19 cellular contexts compared by ENCODE assay signal in genomic region chr4:140353836-140354235, GRCh38. TPM values are rescaled to one million over a fixed set of nuclear protein-coding genes. Genes with fewer than 3 reads are reported as not detected.
DNase-seq lines count a peak whose midpoint lies in the region; ATAC-seq and FAIRE-seq lines count a peak whose summit lies in the region.
"Had no signal": no experiment of that assay in that cellular context is flagged by ENCODE, and none has a peak within 500 bp of the region (broad histone marks: within the 10 kb centered on the region; RNA-seq: fewer than 3 reads in every experiment).

No MANE protein-coding gene starts in this region.

- no peak overlapping the region for H2BK12ac ChIP-seq in neuronal stem cell (ENCODE audit: low read length)

- no peak overlapping the region for H2BK120ac ChIP-seq in neuronal stem cell (ENCODE audit: low read depth, low read length)

- H3K27ac ChIP-seq in KOPT-K1 (ENCODE audit: low read depth, low read length, poor library complexity, severe bottlenecking) = peak overlapping the region; percentile 60
- H3K27ac ChIP-seq in neuronal stem cell (replicated peaks; ENCODE audit: low read length) = no peak overlapping the region
- H3K27ac ChIP-seq: KMS-11 had no signal

- peaks cover 17 to 23% of the 10 kb centered on the region in 2 donors for H3K4me1 ChIP-seq in neuronal stem cell (ENCODE audit: control insufficient read depth in 2 of 2, insufficient read depth in 1 of 2, low read depth in 1 of 2, low read length in 2 of 2)

- no peak overlapping the region for H2BK5ac ChIP-seq in neuronal stem cell (ENCODE audit: low read length)

- no peak for ATAC-seq in HG02678 (IDR thresholded peaks at IDR 0.05; ENCODE audit: unreplicated experiment)
- no peak for ATAC-seq in HG03442 (IDR thresholded peaks at IDR 0.05; ENCODE audit: unreplicated experiment)

- H3K4me3 ChIP-seq in neuronal stem cell (ENCODE audit: low read length in 2 of 2) = no peak overlapping the region

- H4K8ac ChIP-seq in neuronal stem cell (ENCODE audit: low read depth, low read length) = no peak overlapping the region

- peaks cover 22% of the 10 kb centered on the region for H3K4me1 Mint-ChIP-seq in activated naive CD4-positive, alpha-beta T cell treated with anti-CD3 and anti-CD28 coated beads, Interleukin-2, amount 50 U/mL, for 24 hours

- peak overlapping the region; percentile 48 for H3K27ac Mint-ChIP-seq in activated naive CD4-positive, alpha-beta T cell treated with anti-CD3 and anti-CD28 coated beads, Interleukin-2, amount 50 U/mL, for 24 hours

- peak overlapping the region; percentile 70 for H3K18ac ChIP-seq in neuronal stem cell (ENCODE audit: low read length)

- FAIRE-seq in endometrium (lab: Jason Lieb, UNC) = peak; percentile 95
- FAIRE-seq: G401.6, GM12892, RCC 7860 had no signal

- H3K36me3 Mint-ChIP-seq in activated naive CD4-positive, alpha-beta T cell treated with anti-CD3 and anti-CD28 coated beads, Interleukin-2, amount 50 U/mL, for 24 hours = no peaks in the 10 kb centered on the region

- no peak for DNase-seq in activated naive CD4-positive, alpha-beta T cell treated with anti-CD3 and anti-CD28 coated beads, Interleukin-2, amount 50 U/mL, for 16 hours
- DNase-seq in neuronal stem cell (ENCODE audit: low spot score) (no peak), T-helper 1 cell (no peak)
- DNase-seq: C1 segment of cervical spinal cord, DMS53, MV-4-11, NCI-H1417 treated with DMSO at 0.1 percent for 48 hours, NCI-H2029, NCI-H510A, SIG-M5 had no signal

- H3K9me3 ChIP-seq in KOPT-K1 (ENCODE audit: insufficient read depth, low read length, poor library complexity, severe bottlenecking) = no peaks in the 10 kb centered on the region
- H3K9me3 ChIP-seq in neuronal stem cell (replicated peaks in 1 of 2; ENCODE audit: control insufficient read depth in 2 of 2, insufficient read depth in 1 of 2, low read depth in 1 of 2, low read length in 2 of 2) = no peaks in the 10 kb centered on the region

- WGBS in neuronal stem cell (ENCODE audit: extremely low coverage in 2 of 2, insufficient read length in 2 of 2, insufficient replicate concordance in 1 of 2), 2 donors = no CpG with 5 or more reads among the region's 5 CpGs

- no peak overlapping the region for H3K23ac ChIP-seq in neuronal stem cell (ENCODE audit: low read depth, low read length, poor library complexity)

- no peak overlapping the region for H3K4me2 ChIP-seq in neuronal stem cell (ENCODE audit: insufficient read depth, low read length, poor library complexity, severe bottlenecking)
- H3K4me2 ChIP-seq: KMS-11 had no signal

- H3K4me3 Mint-ChIP-seq in activated naive CD4-positive, alpha-beta T cell treated with anti-CD3 and anti-CD28 coated beads, Interleukin-2, amount 50 U/mL, for 24 hours = no peak overlapping the region

- H2BK15ac ChIP-seq in neuronal stem cell (ENCODE audit: low read length) = no peak overlapping the region

- H3K36me3 ChIP-seq in KOPT-K1 (ENCODE audit: insufficient read depth, low read length) (no peaks in the 10 kb centered on the region), neuronal stem cell (replicated peaks in 1 of 2; ENCODE audit: control insufficient read depth in 2 of 2, insufficient read depth in 2 of 2, low read length in 2 of 2) (no peaks in the 10 kb centered on the region)

- H3K27me3 ChIP-seq in neuronal stem cell (ENCODE audit: control insufficient read depth in 3 of 3, insufficient read depth in 3 of 3, low read depth in 1 of 3, low read length in 3 of 3) = no peaks in the 10 kb centered on the region

- no peak overlapping the region for H3K9ac ChIP-seq in neuronal stem cell (ENCODE audit: low read depth, low read length, poor library complexity)
- H3K9ac ChIP-seq: KMS-11 had no signal

- H2AFZ ChIP-seq in neuronal stem cell (ENCODE audit: low read length) = peak overlapping the region; percentile 16

- no peaks in the 10 kb centered on the region for H3K27me3 Mint-ChIP-seq in activated naive CD4-positive, alpha-beta T cell treated with anti-CD3 and anti-CD28 coated beads, Interleukin-2, amount 50 U/mL, for 24 hours

- H4K91ac ChIP-seq in neuronal stem cell (ENCODE audit: low read depth, low read length, poor library complexity) = no peak overlapping the region

- no peak overlapping the region for H2AK5ac ChIP-seq in neuronal stem cell (ENCODE audit: low read depth, low read length)

- no peaks in the 10 kb centered on the region for H3K79me1 ChIP-seq in neuronal stem cell (ENCODE audit: low read depth, low read length)

- H3K9me3 Mint-ChIP-seq in activated naive CD4-positive, alpha-beta T cell treated with anti-CD3 and anti-CD28 coated beads, Interleukin-2, amount 50 U/mL, for 24 hours = no peaks in the 10 kb centered on the region

- no peak overlapping the region for H3K14ac ChIP-seq in neuronal stem cell (ENCODE audit: low read length)

- no peak overlapping the region for H3K4ac ChIP-seq in neuronal stem cell (ENCODE audit: low read length)

RNA-seq across cellular contexts. Expression of gene SCOC, which starts 19.6 kb away (rescaled TPM):
- polyA plus RNA-seq in neuronal stem cell (2013, experiment 1 of 2) = 60.4 TPM
- 61.6 TPM for polyA plus RNA-seq in neuronal stem cell (2013, experiment 2 of 2)
